In genomic region chr16:3180445-3180878, GRCh38 we compare ENCODE assay signal across 12 cellular contexts. TPM values are rescaled to one million over a fixed set of nuclear protein-coding genes. Genes with fewer than 3 reads are reported as not detected.
DNase-seq lines count a peak whose midpoint lies in the region; ATAC-seq and TF ChIP-seq lines count a peak whose summit lies in the region.
"Had no signal": no experiment of that assay in that cellular context is flagged by ENCODE, and none has a peak within 500 bp of the region (broad histone marks: within the 10 kb centered on the region; RNA-seq: fewer than 3 reads in every experiment).

No MANE protein-coding gene starts in this region.

- TF ChIP-seq CTCF in mammary epithelial cell (conservative IDR thresholded peaks at IDR 0.05 in 1 of 2, IDR thresholded peaks at IDR 0.05 in 1 of 2; ENCODE audit: extremely low read depth in 1 of 2, insufficient read depth in 1 of 2, low read depth in 1 of 2, low read length in 2 of 2) (no peak), breast epithelium (IDR thresholded peaks at IDR 0.05) (no peak), fibroblast of lung (conservative IDR thresholded peaks at IDR 0.05 in 1 of 2, IDR thresholded peaks at IDR 0.05 in 1 of 2; ENCODE audit: low read depth in 1 of 2, low read length in 2 of 2) (no peak)

- H3K27ac ChIP-seq in mammary epithelial cell (ENCODE audit: insufficient read depth, low read depth, low read length) (no peak overlapping the region), breast epithelium (no peak overlapping the region), fibroblast of lung (ENCODE audit: insufficient read depth, low read length) (no peak overlapping the region)
- H3K27ac ChIP-seq: dorsolateral prefrontal cortex had no signal

- no peaks in the 10 kb centered on the region for H3K36me3 ChIP-seq in mammary epithelial cell (ENCODE audit: insufficient read depth, low read length)
- H3K36me3 ChIP-seq in breast epithelium = no peaks in the 10 kb centered on the region
- no peaks in the 10 kb centered on the region for H3K36me3 ChIP-seq in fibroblast of lung (ENCODE audit: control insufficient read depth, insufficient read depth, low read length)

- H3K4me2 ChIP-seq in mammary epithelial cell (ENCODE audit: insufficient read depth, low read depth, low read length) = no peak overlapping the region
- peak overlapping the region; percentile 13 for H3K4me2 ChIP-seq in fibroblast of lung (ENCODE audit: extremely low read depth, insufficient read depth, low read length)

- H2AFZ ChIP-seq in mammary epithelial cell (ENCODE audit: low read depth, low read length) (no peak overlapping the region), fibroblast of lung (ENCODE audit: low read length) (no peak overlapping the region)

- H3K79me2 ChIP-seq in mammary epithelial cell (ENCODE audit: insufficient read depth, low read length) = no peaks in the 10 kb centered on the region
- H3K79me2 ChIP-seq in fibroblast of lung (ENCODE audit: control insufficient read depth, insufficient read depth, low read length) = no peaks in the 10 kb centered on the region

- DNase-seq in mammary epithelial cell (peak; percentile 40), breast epithelium (ENCODE audit: low spot score in 2 of 2) (no peak), NCI-H69 (lab: John Stamatoyannopoulos, UW) (peak; percentile 91), fibroblast of lung (ENCODE audit: low read depth in 2 of 2) (no peak), NCI-H524 treated with DMSO at 0.1 percent for 48 hours (lab: John Stamatoyannopoulos, UW) (no peak)
- DNase-seq in stimulated activated CD8-positive, alpha-beta memory T cell treated with anti-CD3 and anti-CD28 coated beads, Interleukin-4, amount 100 ng/mL, for 48 hours = peak; percentile 69
- no peak for DNase-seq in activated CD8-positive, alpha-beta memory T cell treated with anti-CD3 and anti-CD28 coated beads, Interleukin-2, amount 50 U/mL, for 4 hours
- DNase-seq: NCI-H1436 treated with DMSO at 0.1 percent for 48 hours had no signal

- H3K9me3 ChIP-seq in mammary epithelial cell (replicated peaks; ENCODE audit: insufficient read depth, low read length) = no peaks in the 10 kb centered on the region
- no peaks in the 10 kb centered on the region for H3K9me3 ChIP-seq in breast epithelium
- no peaks in the 10 kb centered on the region for H3K9me3 ChIP-seq in fibroblast of lung (ENCODE audit: control insufficient read depth, insufficient read depth, low read depth, low read length)

- H3K4me3 ChIP-seq in mammary epithelial cell (replicated peaks in 1 of 3; ENCODE audit: insufficient read depth in 1 of 3, low read depth in 2 of 3, low read length in 3 of 3) = no peak overlapping the region
- no peak overlapping the region for H3K4me3 ChIP-seq in breast epithelium
- H3K4me3 ChIP-seq in fibroblast of lung (replicated peaks in 1 of 4; ENCODE audit: control extremely low read depth in 1 of 4, insufficient read depth in 1 of 4, low read depth in 3 of 4, low read length in 4 of 4) = no peak overlapping the region
- H3K4me3 ChIP-seq: dorsolateral prefrontal cortex had no signal

- no peaks in the 10 kb centered on the region for H4K20me1 ChIP-seq in mammary epithelial cell (ENCODE audit: insufficient read depth, low read length)
- no peaks in the 10 kb centered on the region for H4K20me1 ChIP-seq in fibroblast of lung (ENCODE audit: control insufficient read depth, extremely low read depth, insufficient read depth, low read length)

- TF ChIP-seq POLR2A in breast epithelium (IDR thresholded peaks at IDR 0.05) = no peak

- no peak overlapping the region for H3K9ac ChIP-seq in mammary epithelial cell (ENCODE audit: insufficient read depth, low read length)
- no peak overlapping the region for H3K9ac ChIP-seq in fibroblast of lung (ENCODE audit: insufficient read depth, low read length)

- WGBS in mammary epithelial cell (ENCODE audit: low coverage, missing lambda C conversion rate) = 81% methylated on average over 20 of the region's 21 CpGs

- H3K27me3 ChIP-seq in mammary epithelial cell (ENCODE audit: insufficient read depth, low read length) (no peaks in the 10 kb centered on the region), breast epithelium (peaks cover 0 to 94% of the 10 kb centered on the region in 2 donors), fibroblast of lung (ENCODE audit: control insufficient read depth, insufficient read depth, low read length) (peaks cover 5% of the 10 kb centered on the region)

- intact Hi-C loops in mammary epithelial cell (cut with micrococcal nuclease) (no loop called here), breast epithelium (cut with DNase I; ENCODE audit: low total_unique reads) (loop anchor here (1.0 kb wide), 1 partner anchor 16 kb away; no protein-coding TSS in a partner anchor)

- in situ Hi-C loops in mammary epithelial cell (cut with MboI; ENCODE audit: low sequenced_read_pairs in 2 of 2) = no loop called here

- H3K4me1 ChIP-seq in mammary epithelial cell (ENCODE audit: insufficient read depth, low read length) (no peaks in the 10 kb centered on the region), breast epithelium (no peaks in the 10 kb centered on the region), fibroblast of lung (ENCODE audit: control insufficient read depth, extremely low read depth, insufficient read depth, low read length) (peaks cover 4% of the 10 kb centered on the region)

- ATAC-seq in GM19463 (IDR thresholded peaks at IDR 0.05; ENCODE audit: unreplicated experiment) = no peak

- CTCF ChIA-PET in mammary epithelial cell (lab: Charles Lee; ENCODE audit: low non-redundant PET) = no interaction called here

- BruUV-seq in mammary epithelial cell (replicated peaks; lab: Mats Ljungman, UMichigan) = no TSS peak

- dilution Hi-C loops in mammary epithelial cell (cut with HindIII; ENCODE audit: low sequenced_read_pairs) = no loop called here

RNA-seq across cellular contexts. Expression of gene OR1F1, which starts 7.5 kb away (rescaled TPM):
- total RNA-seq in mammary epithelial cell = not detected
- polyA plus RNA-seq in mammary epithelial cell = 0.54 TPM
- polyA minus RNA-seq in mammary epithelial cell = not detected
- total RNA-seq in breast epithelium = not detected
- not detected in 2 replicates for total RNA-seq in fibroblast of lung
- 0.07 and 0.23 TPM in 2 replicates for polyA plus RNA-seq in fibroblast of lung
- not detected in 2 replicates for polyA plus RNA-seq in fibroblast of lung (2012)
- 4.1 TPM in 1 of 2 replicates, not detected in the other for polyA minus RNA-seq in fibroblast of lung (ENCODE audit: low replicate concordance)
- total RNA-seq: mucosa of gallbladder, posterior vena cava had no signal

RNA-seq across cellular contexts. Expression of gene ZNF213, which starts 45.6 kb away (rescaled TPM):
- total RNA-seq in mammary epithelial cell (10 to 100 TPM in 1 of 2 donors, 1 to 10 TPM in 1; 7.7 to 10.8 TPM), breast epithelium (1 to 10 TPM; 4.0 to 5.6 (median 5.6) TPM), fibroblast of lung (5.9 and 8.8 TPM in 2 replicates)
- polyA plus RNA-seq in mammary epithelial cell (0.78 TPM), fibroblast of lung (0.43 and 0.52 TPM in 2 replicates)
- polyA minus RNA-seq in mammary epithelial cell (6.5 TPM), fibroblast of lung (ENCODE audit: low replicate concordance) (5.7 and 7.7 TPM in 2 replicates)
- 4.4 and 6.5 TPM in 2 replicates for polyA plus RNA-seq in fibroblast of lung (2012)

RNA-seq across cellular contexts. Expression of gene ZNF200, which starts 54.5 kb away (rescaled TPM):
- 10 to 100 TPM in 1 of 2 donors, 1 to 10 TPM in 1; 10.0 to 10.5 TPM for total RNA-seq in mammary epithelial cell
- 4.2 TPM for polyA plus RNA-seq in mammary epithelial cell
- 15.2 TPM for polyA minus RNA-seq in mammary epithelial cell
- 10 to 100 TPM in 1 of 3 donors, 1 to 10 TPM in 2; 3.5 to 11.1 (median 9.2) TPM for total RNA-seq in breast epithelium
- 8.0 and 8.1 TPM in 2 replicates for total RNA-seq in fibroblast of lung
- 5.1 and 5.9 TPM in 2 replicates for polyA plus RNA-seq in fibroblast of lung
- 4.4 and 4.5 TPM in 2 replicates for polyA plus RNA-seq in fibroblast of lung (2012)
- polyA minus RNA-seq in fibroblast of lung (ENCODE audit: low replicate concordance) = 3.7 and 5.4 TPM in 2 replicates

Comparison
In these comparisons a context has a peak if more than half of its experiments do, and no peak if none do; other contexts are left out.
1. DNase-seq: peak in mammary epithelial cell (single experiment), NCI-H69 (single experiment) and stimulated activated CD8-positive, alpha-beta memory T cell treated with anti-CD3 and anti-CD28 coated beads, Interleukin-4, amount 100 ng/mL, for 48 hours (single experiment); none in breast epithelium (0 of 2), fibroblast of lung (0 of 2), NCI-H524 treated with DMSO at 0.1 percent for 48 hours (single experiment) and activated CD8-positive, alpha-beta memory T cell treated with anti-CD3 and anti-CD28 coated beads, Interleukin-2, amount 50 U/mL, for 4 hours (single experiment).